In the genomic region with DNA sequence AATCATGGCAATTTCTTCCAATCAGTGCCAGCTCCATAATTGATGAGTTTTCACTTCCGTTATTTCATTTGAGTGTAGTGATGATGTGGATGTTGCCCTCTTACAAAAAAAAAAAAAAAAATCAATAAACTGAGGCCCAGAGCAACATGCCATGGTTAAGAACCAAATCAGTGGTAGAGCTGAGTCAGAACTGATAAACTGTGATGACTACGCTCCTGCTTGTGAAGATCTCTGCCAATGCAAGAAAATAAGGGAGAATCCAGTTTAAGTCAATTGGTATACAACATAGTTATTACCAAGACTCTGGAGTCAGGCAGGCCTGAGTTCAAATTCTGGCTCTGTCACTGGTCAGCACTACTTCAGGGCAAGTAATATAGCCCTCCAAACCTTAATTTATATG, we compare ENCODE assay signal across 15 cellular contexts.
DNase-seq lines count a peak whose midpoint lies in the region; ATAC-seq and TF ChIP-seq lines count a peak whose summit lies in the region.
"Had no signal": no experiment of that assay in that cellular context is flagged by ENCODE, and none has a peak within 500 bp of the region (broad histone marks: within the 10 kb centered on the region; RNA-seq: fewer than 3 reads in every experiment).

No MANE protein-coding gene starts in this region.

- H2AFZ ChIP-seq in PC-3 (ENCODE audit: low read length), result no peak overlapping the region
- no peak overlapping the region for H2AFZ ChIP-seq in parathyroid adenoma

- TF ChIP-seq CTCF in PC-3 (conservative IDR thresholded peaks at IDR 0.05; ENCODE audit: low read depth, low read length), result no peak
- TF ChIP-seq CTCF in parathyroid adenoma (IDR thresholded peaks at IDR 0.05), result no peak
- no peak for TF ChIP-seq CTCF in thyroid gland (IDR thresholded peaks at IDR 0.05)

- peaks cover 76% of the 10 kb centered on the region for H3K4me1 ChIP-seq in PC-3 (ENCODE audit: insufficient read depth, low read length)
- H3K4me1 ChIP-seq in parathyroid adenoma, result peaks cover 69% of the 10 kb centered on the region
- H3K4me1 ChIP-seq in thyroid gland, result peaks cover 18 to 40% of the 10 kb centered on the region in 2 donors

- H3F3A ChIP-seq in PC-3 (ENCODE audit: low read length, unreplicated experiment), result peaks cover 50% of the 10 kb centered on the region

- H3K9ac ChIP-seq in PC-3 (ENCODE audit: low read length) (no peak overlapping the region; the same call in 1 of the 2 replicates), parathyroid adenoma (no peak overlapping the region)

- DNase-seq in HCEC 1CT, result peak; percentile 18
- DNase-seq in PC-3, result peak; percentile 83
- DNase-seq in epithelial cell of prostate (ENCODE audit: low read depth, low spot score), result no peak
- DNase-seq in DMS 273 treated with DMSO at 0.1 percent for 48 hours (lab: John Stamatoyannopoulos, UW), result no peak
- no peak for DNase-seq in thyroid gland
- DNase-seq: activated CD4-positive, alpha-beta memory T cell treated with anti-CD3 and anti-CD28 coated beads for 36 hours; hippocampal formation; left cardiac atrium; mucosa of descending colon; NCI-H1930; NCI-H524; stimulated activated CD4-positive, alpha-beta T cell treated with anti-CD3 and anti-CD28 coated beads, Interleukin-1b, Interleukin-23, amount 100 ng/mL, for 48 hours had no signal

- BruUV-seq in PC-3 (replicated peaks; lab: Mats Ljungman, UMichigan), result no TSS peak

- WGBS in thyroid gland, 2 donors, result 90 to 98% methylated on average over 2 of the region's 2 CpGs

- H4K20me1 ChIP-seq in PC-3 (ENCODE audit: low read length), result no peaks in the 10 kb centered on the region

- CTCF ChIA-PET in PC-3 (lab: Charles Lee), result no interaction called here

- peak overlapping the region; percentile 72 for H3K27ac ChIP-seq in PC-3 (ENCODE audit: low read length)
- H3K27ac ChIP-seq in epithelial cell of prostate, result peak overlapping the region; percentile 92
- H3K27ac ChIP-seq in parathyroid adenoma, result peak overlapping the region; percentile 94
- H3K27ac ChIP-seq in thyroid gland, result peak overlapping the region in 1 of 3 donors; percentile 79

- no peak for TF ChIP-seq POLR2A in thyroid gland (IDR thresholded peaks at IDR 0.05)

- ATAC-seq in PC-3 (peak; percentile 12), HG03571 (IDR thresholded peaks at IDR 0.05; ENCODE audit: unreplicated experiment) (no peak)
- ATAC-seq: mucosa of descending colon had no signal

- H3K4me2 ChIP-seq in PC-3 (ENCODE audit: low read length) (peak overlapping the region; percentile 79), parathyroid adenoma (ENCODE audit: low read length) (no peak overlapping the region)

- no peaks in the 10 kb centered on the region for H3K79me2 ChIP-seq in PC-3 (ENCODE audit: low read length)
- H3K79me2 ChIP-seq in parathyroid adenoma, result no peaks in the 10 kb centered on the region

- peak overlapping the region; percentile 54; the same call in 1 of the 2 replicates for H3K4me3 ChIP-seq in PC-3 (ENCODE audit: low read length)
- no peak overlapping the region for H3K4me3 ChIP-seq in parathyroid adenoma (ENCODE audit: low read depth, low read length)
- H3K4me3 ChIP-seq in thyroid gland (replicated peaks in 1 of 3), result no peak overlapping the region
- H3K4me3 ChIP-seq: coronary artery, mucosa of descending colon had no signal

- no peaks in the 10 kb centered on the region for H3K27me3 ChIP-seq in PC-3 (ENCODE audit: low read length)
- H3K27me3 ChIP-seq in parathyroid adenoma (ENCODE audit: control insufficient read depth, insufficient read depth, low read length), result no peaks in the 10 kb centered on the region
- H3K27me3 ChIP-seq in thyroid gland, result no peaks in the 10 kb centered on the region

- H3K36me3 ChIP-seq in PC-3 (ENCODE audit: low read depth, low read length) (no peaks in the 10 kb centered on the region; the same call in 1 of the 2 replicates), parathyroid adenoma (ENCODE audit: control insufficient read depth, insufficient read depth, low read length) (no peaks in the 10 kb centered on the region), thyroid gland (peaks cover 0 to 3% of the 10 kb centered on the region in 2 donors)

- no peaks in the 10 kb centered on the region for H3K9me3 ChIP-seq in PC-3 (ENCODE audit: low read length)
- no peaks in the 10 kb centered on the region for H3K9me3 ChIP-seq in parathyroid adenoma (ENCODE audit: control insufficient read depth, low read length)
- H3K9me3 ChIP-seq in thyroid gland, result no peaks in the 10 kb centered on the region
- H3K9me3 ChIP-seq: mucosa of descending colon had no signal

- POLR2A ChIA-PET in PC-3 (lab: Charles Lee; ENCODE audit: unreplicated experiment), result no interaction called here

- intact Hi-C loops in PC-3 (cut with micrococcal nuclease) (loop anchor here (2.0 kb wide), 2 partner anchors 42 to 88 kb away; no protein-coding TSS in a partner anchor), thyroid gland (cut with DNase I) (loop anchor here (5.0 kb wide), 1 partner anchor 175 kb away; a partner anchor contains a TSS)

- H3K9me2 ChIP-seq in PC-3 (replicated peaks; ENCODE audit: low read length), result no peaks in the 10 kb centered on the region

Comparison
In these comparisons a context has a peak if more than half of its experiments do, and no peak if none do; other contexts are left out.
1. DNase-seq: peak in HCEC 1CT (single experiment) and PC-3 (single experiment); none in epithelial cell of prostate (single experiment), DMS 273 treated with DMSO at 0.1 percent for 48 hours (single experiment) and thyroid gland (0 of 2).